Comparison of ENCODE assay signal across 17 cellular contexts in genomic region chr11:67544591-67545242, GRCh38. TPM values are rescaled to one million over a fixed set of nuclear protein-coding genes. Genes with fewer than 3 reads are reported as not detected.
DNase-seq lines count a peak whose midpoint lies in the region; ATAC-seq, FAIRE-seq and TF ChIP-seq lines count a peak whose summit lies in the region.
"Had no signal": no experiment of that assay in that cellular context is flagged by ENCODE, and none has a peak within 500 bp of the region (broad histone marks: within the 10 kb centered on the region; RNA-seq: fewer than 3 reads in every experiment).

No MANE protein-coding gene starts in this region.

- DNase-seq in ACHN (peak; percentile 35), RCC 7860 (ENCODE audit: low spot score) (peak; percentile 11), left ventricle myocardium superior (no peak), NCI-H1694 treated with DMSO at 0.1 percent for 48 hours (lab: John Stamatoyannopoulos, UW) (no peak), T-helper 17 cell (no peak)
- DNase-seq in activated naive CD4-positive, alpha-beta T cell (lab: John Stamatoyannopoulos, UW): no peak
- DNase-seq: activated CD4-positive, alpha-beta T cell treated with anti-CD3 and anti-CD28 coated beads for 4 hours; activated naive CD4-positive, alpha-beta T cell treated with Interleukin-2 at 50 U/mL for 16 hours; spleen; stimulated activated naive CD4-positive, alpha-beta T cell; T1000 had no signal

- peak overlapping the region; percentile 84 to 91 (median 87) for H3K27ac Mint-ChIP-seq in nephron
- H3K27ac Mint-ChIP-seq in T-helper 17 cell: no peak overlapping the region

- H3K4me1 Mint-ChIP-seq in nephron (peaks cover 20% of the 10 kb centered on the region), T-helper 17 cell (no peaks in the 10 kb centered on the region)

- FAIRE-seq in RCC 7860 (lab: Jason Lieb, UNC): no peak
- FAIRE-seq: G401.6, GM12891 had no signal

- no peaks in the 10 kb centered on the region for H3K36me3 Mint-ChIP-seq in nephron (ENCODE audit: low read depth)
- no peaks in the 10 kb centered on the region for H3K36me3 Mint-ChIP-seq in T-helper 17 cell (ENCODE audit: low read depth)

- H3K9me3 Mint-ChIP-seq in nephron: no peaks in the 10 kb centered on the region

- no peaks in the 10 kb centered on the region for H3K9me3 ChIP-seq in T-helper 17 cell (ENCODE audit: control insufficient read depth, low read length, poor library complexity, severe bottlenecking)
- H3K9me3 ChIP-seq: SJCRH30, spleen had no signal

- ATAC-seq in left ventricle myocardium superior (peak; percentile 50), HG02884 (IDR thresholded peaks at IDR 0.05; ENCODE audit: unreplicated experiment) (no peak), T-helper 17 cell (no peak)

- peaks cover 5% of the 10 kb centered on the region for H3K27me3 Mint-ChIP-seq in nephron (ENCODE audit: low read depth)
- peaks cover 12% of the 10 kb centered on the region for H3K27me3 Mint-ChIP-seq in T-helper 17 cell

- no peak for TF ChIP-seq CTCF in nephron (IDR thresholded peaks at IDR 0.05; ENCODE audit: unreplicated experiment in 3 of 3)

- H3K4me3 Mint-ChIP-seq in nephron (peak overlapping the region in 2 of 3 experiments; percentile 17 to 26), T-helper 17 cell (no peak overlapping the region)

- intact Hi-C loops in left ventricle myocardium superior (cut with micrococcal nuclease): no loop called here

- in situ Hi-C loops in ACHN (cut with HindIII; ENCODE audit: low pct_ligation_motif_present, low pct_unique_long_range_greater_than_20kb, low sequenced_read_pairs): no loop called here

RNA-seq across cellular contexts. Expression of gene CABP2, which starts 21.5 kb away (rescaled TPM):
- total RNA-seq in left ventricle myocardium superior (not detected), T-helper 17 cell (not detected)
- total RNA-seq: SJCRH30, spleen, urinary bladder had no signal

RNA-seq across cellular contexts. Expression of gene CDK2AP2, which starts 36.8 kb away (rescaled TPM):
- total RNA-seq in left ventricle myocardium superior (55.0 TPM), T-helper 17 cell (10 to 100 TPM; 33.8 to 45.6 TPM)

RNA-seq across cellular contexts. Expression of gene GSTP1, which starts 38.9 kb away (rescaled TPM):
- 360 TPM for total RNA-seq in left ventricle myocardium superior
- total RNA-seq in T-helper 17 cell: 10 to 100 TPM; 67.8 to 79.7 TPM

RNA-seq across cellular contexts. Expression of gene PITPNM1, which starts 39.6 kb away (rescaled TPM):
- total RNA-seq in left ventricle myocardium superior (45.5 TPM), T-helper 17 cell (100 to 1,000 TPM; 109 to 121 TPM)

Comparison
In these comparisons a context has a peak if more than half of its experiments do, and no peak if none do; other contexts are left out.
1. DNase-seq: peak in ACHN (single experiment) and RCC 7860 (single experiment); none in left ventricle myocardium superior (single experiment), NCI-H1694 treated with DMSO at 0.1 percent for 48 hours (single experiment), T-helper 17 cell (0 of 3) and activated naive CD4-positive, alpha-beta T cell (0 of 4).